In the genomic region with DNA sequence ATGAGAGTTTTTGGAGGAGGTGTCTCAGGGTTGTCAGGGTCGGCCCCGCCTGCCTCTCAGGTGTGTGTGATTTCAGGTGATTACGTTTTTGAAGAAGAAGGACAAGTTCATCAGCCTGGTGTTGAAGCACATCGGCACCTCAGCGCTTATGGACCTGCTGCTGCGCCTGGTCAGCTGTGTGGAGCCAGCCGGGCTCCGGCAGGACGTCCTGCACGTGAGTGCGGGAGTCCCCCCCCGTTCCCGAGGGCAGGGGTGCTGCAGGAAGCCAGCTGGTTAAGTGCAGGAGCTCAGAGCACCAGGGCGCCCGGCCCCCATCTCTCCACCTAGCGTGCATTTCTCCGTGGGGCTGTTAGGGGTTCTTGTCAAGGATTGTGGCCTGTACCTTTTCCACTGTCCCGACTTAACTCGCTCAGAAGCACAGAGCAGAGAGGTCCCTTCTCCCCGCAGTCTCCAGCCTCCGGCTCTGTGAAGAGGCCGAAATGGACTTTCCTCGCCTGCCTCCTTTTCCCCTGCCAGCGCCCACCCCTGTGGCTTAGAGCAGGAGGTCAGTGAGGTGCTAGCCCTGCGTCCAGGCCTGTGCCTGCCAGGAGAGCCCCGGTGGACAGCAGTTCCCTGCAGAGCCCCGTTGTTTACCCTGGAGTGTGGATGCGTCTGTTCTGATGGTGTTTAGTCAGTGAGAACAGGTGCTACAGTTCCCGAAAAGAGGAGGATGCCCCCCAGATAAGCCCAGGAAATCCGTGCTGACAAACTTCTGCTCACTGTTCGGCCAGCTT, we compare ENCODE assay signal across 3 cellular contexts.
TF ChIP-seq lines count a peak whose summit lies in the region.

No MANE protein-coding gene starts in this region.

TF ChIP-seq in HCT116, 20 proteins besides CTCF, POLR2A, EP300 and RAD21:
- TF ChIP-seq, protein P1, sequence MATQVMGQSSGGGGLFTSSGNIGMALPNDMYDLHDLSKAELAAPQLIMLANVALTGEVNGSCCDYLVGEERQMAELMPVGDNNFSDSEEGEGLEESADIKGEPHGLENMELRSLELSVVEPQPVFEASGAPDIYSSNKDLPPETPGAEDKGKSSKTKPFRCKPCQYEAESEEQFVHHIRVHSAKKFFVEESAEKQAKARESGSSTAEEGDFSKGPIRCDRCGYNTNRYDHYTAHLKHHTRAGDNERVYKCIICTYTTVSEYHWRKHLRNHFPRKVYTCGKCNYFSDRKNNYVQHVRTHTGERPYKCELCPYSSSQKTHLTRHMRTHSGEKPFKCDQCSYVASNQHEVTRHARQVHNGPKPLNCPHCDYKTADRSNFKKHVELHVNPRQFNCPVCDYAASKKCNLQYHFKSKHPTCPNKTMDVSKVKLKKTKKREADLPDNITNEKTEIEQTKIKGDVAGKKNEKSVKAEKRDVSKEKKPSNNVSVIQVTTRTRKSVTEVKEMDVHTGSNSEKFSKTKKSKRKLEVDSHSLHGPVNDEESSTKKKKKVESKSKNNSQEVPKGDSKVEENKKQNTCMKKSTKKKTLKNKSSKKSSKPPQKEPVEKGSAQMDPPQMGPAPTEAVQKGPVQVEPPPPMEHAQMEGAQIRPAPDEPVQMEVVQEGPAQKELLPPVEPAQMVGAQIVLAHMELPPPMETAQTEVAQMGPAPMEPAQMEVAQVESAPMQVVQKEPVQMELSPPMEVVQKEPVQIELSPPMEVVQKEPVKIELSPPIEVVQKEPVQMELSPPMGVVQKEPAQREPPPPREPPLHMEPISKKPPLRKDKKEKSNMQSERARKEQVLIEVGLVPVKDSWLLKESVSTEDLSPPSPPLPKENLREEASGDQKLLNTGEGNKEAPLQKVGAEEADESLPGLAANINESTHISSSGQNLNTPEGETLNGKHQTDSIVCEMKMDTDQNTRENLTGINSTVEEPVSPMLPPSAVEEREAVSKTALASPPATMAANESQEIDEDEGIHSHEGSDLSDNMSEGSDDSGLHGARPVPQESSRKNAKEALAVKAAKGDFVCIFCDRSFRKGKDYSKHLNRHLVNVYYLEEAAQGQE (IDR thresholded peaks at IDR 0.05; ENCODE audit: low read depth), result no peak
- TF ChIP-seq SIN3A (IDR thresholded peaks at IDR 0.05; ENCODE audit: low read depth) (no peak), EZH2 (IDR thresholded peaks at IDR 0.05) (no peak), EZH2phosphoT487 (IDR thresholded peaks at IDR 0.05; ENCODE audit: borderline replicate concordance) (no peak), FOSL1 (IDR thresholded peaks at IDR 0.05; ENCODE audit: low read depth) (no peak), CEBPB (IDR thresholded peaks at IDR 0.05; ENCODE audit: low read depth) (no peak), JUND (IDR thresholded peaks at IDR 0.05) (no peak), YY1 (IDR thresholded peaks at IDR 0.05; ENCODE audit: extremely low read depth, insufficient replicate concordance, low read depth, low read length) (no peak), ZNF274 (IDR thresholded peaks at IDR 0.05; ENCODE audit: low read depth, low read length) (no peak)
- TF ChIP-seq, protein P2, sequence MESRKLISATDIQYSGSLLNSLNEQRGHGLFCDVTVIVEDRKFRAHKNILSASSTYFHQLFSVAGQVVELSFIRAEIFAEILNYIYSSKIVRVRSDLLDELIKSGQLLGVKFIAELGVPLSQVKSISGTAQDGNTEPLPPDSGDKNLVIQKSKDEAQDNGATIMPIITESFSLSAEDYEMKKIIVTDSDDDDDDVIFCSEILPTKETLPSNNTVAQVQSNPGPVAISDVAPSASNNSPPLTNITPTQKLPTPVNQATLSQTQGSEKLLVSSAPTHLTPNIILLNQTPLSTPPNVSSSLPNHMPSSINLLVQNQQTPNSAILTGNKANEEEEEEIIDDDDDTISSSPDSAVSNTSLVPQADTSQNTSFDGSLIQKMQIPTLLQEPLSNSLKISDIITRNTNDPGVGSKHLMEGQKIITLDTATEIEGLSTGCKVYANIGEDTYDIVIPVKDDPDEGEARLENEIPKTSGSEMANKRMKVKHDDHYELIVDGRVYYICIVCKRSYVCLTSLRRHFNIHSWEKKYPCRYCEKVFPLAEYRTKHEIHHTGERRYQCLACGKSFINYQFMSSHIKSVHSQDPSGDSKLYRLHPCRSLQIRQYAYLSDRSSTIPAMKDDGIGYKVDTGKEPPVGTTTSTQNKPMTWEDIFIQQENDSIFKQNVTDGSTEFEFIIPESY (IDR thresholded peaks at IDR 0.05; ENCODE audit: extremely low read depth, insufficient replicate concordance, low read length), result no peak

TF ChIP-seq in H1, 55 proteins besides CTCF, POLR2A, EP300 and RAD21:
- TF ChIP-seq CHD2 (IDR thresholded peaks at IDR 0.05; ENCODE audit: low read length) (no peak), BRCA1 (IDR thresholded peaks at IDR 0.05; ENCODE audit: low read depth, low read length) (no peak), FOSL1 (IDR thresholded peaks at IDR 0.05; ENCODE audit: insufficient read depth, low read depth, low read length) (no peak), KDM4A (IDR thresholded peaks at IDR 0.05; ENCODE audit: low read depth, low read length, severe bottlenecking) (no peak), SIN3A (conservative IDR thresholded peaks at IDR 0.05 in 1 of 2, IDR thresholded peaks at IDR 0.05 in 1 of 2; ENCODE audit: low read depth in 1 of 2, low read length in 2 of 2) (no peak), CTBP2 (IDR thresholded peaks at IDR 0.05; ENCODE audit: borderline replicate concordance, insufficient read depth, insufficient read length, low read length) (no peak)
- TF ChIP-seq, protein P3, sequence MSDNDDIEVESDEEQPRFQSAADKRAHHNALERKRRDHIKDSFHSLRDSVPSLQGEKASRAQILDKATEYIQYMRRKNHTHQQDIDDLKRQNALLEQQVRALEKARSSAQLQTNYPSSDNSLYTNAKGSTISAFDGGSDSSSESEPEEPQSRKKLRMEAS (IDR thresholded peaks at IDR 0.05), result no peak
TF ChIP-seq in H1: peak in this region for 0.

TF ChIP-seq in SK-N-SH treated with all-trans-retinoic acid at 6 μM for 48 hours, 23 proteins besides CTCF, POLR2A, EP300 and RAD21:
- no peak for TF ChIP-seq RARB (CRISPR knock-in tag; IDR thresholded peaks at IDR 0.05)
- TF ChIP-seq, protein P4, sequence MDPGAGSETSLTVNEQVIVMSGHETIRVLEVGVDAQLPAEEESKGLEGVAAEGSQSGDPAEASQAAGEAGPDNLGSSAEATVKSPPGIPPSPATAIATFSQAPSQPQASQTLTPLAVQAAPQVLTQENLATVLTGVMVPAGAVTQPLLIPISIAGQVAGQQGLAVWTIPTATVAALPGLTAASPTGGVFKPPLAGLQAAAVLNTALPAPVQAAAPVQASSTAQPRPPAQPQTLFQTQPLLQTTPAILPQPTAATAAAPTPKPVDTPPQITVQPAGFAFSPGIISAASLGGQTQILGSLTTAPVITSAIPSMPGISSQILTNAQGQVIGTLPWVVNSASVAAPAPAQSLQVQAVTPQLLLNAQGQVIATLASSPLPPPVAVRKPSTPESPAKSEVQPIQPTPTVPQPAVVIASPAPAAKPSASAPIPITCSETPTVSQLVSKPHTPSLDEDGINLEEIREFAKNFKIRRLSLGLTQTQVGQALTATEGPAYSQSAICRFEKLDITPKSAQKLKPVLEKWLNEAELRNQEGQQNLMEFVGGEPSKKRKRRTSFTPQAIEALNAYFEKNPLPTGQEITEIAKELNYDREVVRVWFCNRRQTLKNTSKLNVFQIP (CRISPR knock-in tag; IDR thresholded peaks at IDR 0.05; ENCODE audit: borderline replicate concordance, low read depth), result no peak
